26 cellular contexts compared by ENCODE assay signal in genomic region chr2:71469403-71470398, GRCh38. TPM values are rescaled to one million over a fixed set of nuclear protein-coding genes. Genes with fewer than 3 reads are reported as not detected.
DNase-seq lines count a peak whose midpoint lies in the region; ATAC-seq and TF ChIP-seq lines count a peak whose summit lies in the region.
"Had no signal": no experiment of that assay in that cellular context is flagged by ENCODE, and none has a peak within 500 bp of the region (broad histone marks: within the 10 kb centered on the region; RNA-seq: fewer than 3 reads in every experiment).

No MANE protein-coding gene starts in this region.

- H3K27ac ChIP-seq in SJSA1 (peak overlapping the region; percentile 53), lung (ENCODE audit: low read depth in 1 of 2, low read length in 1 of 2) (peak overlapping the region; percentile 46 to 83), skeletal muscle tissue (ENCODE audit: low read depth, low read length) (peak overlapping the region; percentile 97)
- H3K27ac ChIP-seq: body of pancreas, C4-2B, epithelial cell of prostate, VCaP had no signal

- no peaks in the 10 kb centered on the region for H3K9me3 ChIP-seq in SJSA1 (replicated peaks)
- no peaks in the 10 kb centered on the region for H3K9me3 ChIP-seq in lung (ENCODE audit: control insufficient read depth in 2 of 2, insufficient read depth in 1 of 2, low read length in 1 of 2)
- no peaks in the 10 kb centered on the region for H3K9me3 ChIP-seq in skeletal muscle tissue (ENCODE audit: control insufficient read depth in 3 of 3, low read length in 3 of 3)
- H3K9me3 ChIP-seq: body of pancreas, MG63 had no signal

- DNase-seq in SJSA1 (ENCODE audit: low read depth in 1 of 2, low spot score in 2 of 2), result no peak
- peak; percentile 14 to 67 for DNase-seq in erythroblast (lab: John Stamatoyannopoulos, UW)
- DNase-seq in lung (ENCODE audit: low spot score), result no peak
- DNase-seq in C1 segment of cervical spinal cord (lab: John Stamatoyannopoulos, UW), result no peak
- DNase-seq: activated CD4-positive, alpha-beta T cell treated with anti-CD3 and anti-CD28 coated beads for 48 hours; activated gamma-delta T cell; activated naive CD8-positive, alpha-beta T cell treated with anti-CD3 and anti-CD28 coated beads, Interleukin-2, amount 50 U/mL, for 24 hours; activated T-cell treated with anti-CD3 and anti-CD28 coated beads, Interleukin-2, amount 50 U/mL, for 1 hour; body of pancreas; Calu3; HCEC 1CT; KG1; kidney glomerular epithelial cell; mammary epithelial cell; MG63; NCI-H2029 treated with DMSO at 0.1 percent for 48 hours; NCI-H2227 treated with DMSO at 0.1 percent for 48 hours; NCI-H748 treated with DMSO at 0.1 percent for 48 hours; stimulated activated CD4-positive, alpha-beta T cell treated with anti-CD3 and anti-CD28 coated beads, Interleukin-4, amount 100 ng/mL, for 1 hour; T-helper 17 cell had no signal

- H3K27me3 ChIP-seq in SJSA1 (replicated peaks), result no peaks in the 10 kb centered on the region
- no peaks in the 10 kb centered on the region for H3K27me3 ChIP-seq in lung (ENCODE audit: control insufficient read depth, insufficient read depth)
- H3K27me3 ChIP-seq in skeletal muscle tissue (ENCODE audit: control insufficient read depth in 3 of 3, insufficient read depth in 3 of 3, low read length in 3 of 3), result peaks cover 0 to 3% (median 0%) of the 10 kb centered on the region in 3 donors
- H3K27me3 ChIP-seq: body of pancreas, MG63 had no signal

- H3K4me1 ChIP-seq in SJSA1 (replicated peaks) (peaks cover 59% of the 10 kb centered on the region), lung (ENCODE audit: control insufficient read depth in 2 of 2, insufficient read depth in 2 of 2, low read length in 2 of 2) (peaks cover 12 to 15% of the 10 kb centered on the region in 2 donors), skeletal muscle tissue (ENCODE audit: control insufficient read depth in 3 of 3, insufficient read depth in 3 of 3, low read length in 3 of 3) (peaks cover 51 to 73% (median 63%) of the 10 kb centered on the region in 3 donors)

- ATAC-seq in lung (ENCODE audit: insufficient read depth, low FRiP score) (no peak), HG03442 (IDR thresholded peaks at IDR 0.05; ENCODE audit: unreplicated experiment) (no peak), HG03045 (IDR thresholded peaks at IDR 0.05; ENCODE audit: unreplicated experiment) (no peak)
- ATAC-seq: activated naive CD8-positive, alpha-beta T cell treated with anti-CD3 and anti-CD28 coated beads, Interleukin-2, amount 50 U/mL, for 24 hours; body of pancreas; T-helper 17 cell had no signal

- H3K4me3 ChIP-seq in SJSA1, result no peak overlapping the region
- H3K4me3 ChIP-seq in lung, result peak overlapping the region; percentile 21
- H3K4me3 ChIP-seq in skeletal muscle tissue (ENCODE audit: low read length in 3 of 3), result peak overlapping the region; percentile 19 to 64 (median 57)
- H3K4me3 ChIP-seq: body of pancreas, MG63 had no signal

- 67 to 69% methylated on average over 8 of the region's 8 CpGs for WGBS in lung, 2 donors

- no peak for TF ChIP-seq CTCF in lung (IDR thresholded peaks at IDR 0.05; ENCODE audit: control extremely low read depth, extremely low read depth)

- peak overlapping the region; percentile 52 to 92 (median 76) for H3K9ac ChIP-seq in skeletal muscle tissue (ENCODE audit: low read depth in 1 of 3, low read length in 3 of 3)

- H3K36me3 ChIP-seq in SJSA1 (peaks cover 13% of the 10 kb centered on the region), lung (ENCODE audit: control insufficient read depth in 2 of 2, insufficient read depth in 2 of 2, low read length in 2 of 2) (peaks cover 0 to 5% of the 10 kb centered on the region in 2 donors), skeletal muscle tissue (ENCODE audit: control insufficient read depth in 3 of 3, insufficient read depth in 3 of 3, low read length in 3 of 3) (peaks cover 0 to 3% (median 0%) of the 10 kb centered on the region in 3 donors)
- H3K36me3 ChIP-seq: MG63 had no signal

- no peak for TF ChIP-seq POLR2A in erythroblast (IDR thresholded peaks at IDR 0.05; ENCODE audit: low read length)

RNA-seq across cellular contexts. Expression of gene DYSF, which starts 16.3 kb away (rescaled TPM):
- 12.1 and 17.2 TPM in 2 replicates for total RNA-seq in SJSA1 (2014; rRNA removed; shearing (Covaris generic))
- total RNA-seq in lung, result 10 to 100 TPM; 31.8 to 48.3 TPM
- polyA plus RNA-seq in lung, result 10 to 100 TPM; 12.9 to 56.2 TPM
- total RNA-seq in skeletal muscle tissue, result 88.7 TPM

Comparison
In these comparisons a context has a peak if more than half of its experiments do, and no peak if none do; other contexts are left out.
1. DNase-seq: peak in erythroblast (2 of 2); none in SJSA1 (0 of 2), lung (single experiment) and C1 segment of cervical spinal cord (0 of 14).
2. Peak in every context shown above with its lines, with median percentiles within 50 percentile points of each other: H3K27ac ChIP-seq.